Comparison of ENCODE assay signal across 1 cellular context in genomic region chr12:52200086-52200782, GRCh38.
TF ChIP-seq lines count a peak whose summit lies in the region.

No MANE protein-coding gene starts in this region.

TF ChIP-seq in WTC11, 78 proteins besides CTCF, POLR2A, EP300 and RAD21 (continued from another document):
- TF ChIP-seq, protein P1, sequence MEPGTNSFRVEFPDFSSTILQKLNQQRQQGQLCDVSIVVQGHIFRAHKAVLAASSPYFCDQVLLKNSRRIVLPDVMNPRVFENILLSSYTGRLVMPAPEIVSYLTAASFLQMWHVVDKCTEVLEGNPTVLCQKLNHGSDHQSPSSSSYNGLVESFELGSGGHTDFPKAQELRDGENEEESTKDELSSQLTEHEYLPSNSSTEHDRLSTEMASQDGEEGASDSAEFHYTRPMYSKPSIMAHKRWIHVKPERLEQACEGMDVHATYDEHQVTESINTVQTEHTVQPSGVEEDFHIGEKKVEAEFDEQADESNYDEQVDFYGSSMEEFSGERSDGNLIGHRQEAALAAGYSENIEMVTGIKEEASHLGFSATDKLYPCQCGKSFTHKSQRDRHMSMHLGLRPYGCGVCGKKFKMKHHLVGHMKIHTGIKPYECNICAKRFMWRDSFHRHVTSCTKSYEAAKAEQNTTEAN (CRISPR knock-in tag; IDR thresholded peaks at IDR 0.05), result no peak
- TF ChIP-seq PRRX2 (CRISPR knock-in tag; IDR thresholded peaks at IDR 0.05), result no peak
